In genomic region chr6:158213925-158214674, GRCh38 we compare ENCODE assay signal across 8 cellular contexts. TPM values are rescaled to one million over a fixed set of nuclear protein-coding genes. Genes with fewer than 3 reads are reported as not detected.
DNase-seq lines count a peak whose midpoint lies in the region; ATAC-seq and TF ChIP-seq lines count a peak whose summit lies in the region.

No MANE protein-coding gene starts in this region.

- peak; percentile 8 to 10 for DNase-seq in activated CD8-positive, alpha-beta memory T cell treated with anti-CD3 and anti-CD28 coated beads for 4 hours (ENCODE audit: low read depth in 2 of 2)
- DNase-seq in activated CD8-positive, alpha-beta memory T cell treated with anti-CD3 and anti-CD28 coated beads for 24 hours = no peak
- DNase-seq in NCI-H1092 (lab: John Stamatoyannopoulos, UW) (peak; percentile 64), SK-N-SH (peak; percentile 80), anterior cingulate cortex (lab: John Stamatoyannopoulos, UW) (peak in 44 of 58 donors; percentile 4 to 69 (median 31)), hippocampal formation (lab: John Stamatoyannopoulos, UW) (peak; percentile 34 to 78), smooth muscle cell of the brain vasculature (ENCODE audit: low read depth, low spot score) (peak; percentile 57)

- H3K4me1 ChIP-seq in SK-N-SH (ENCODE audit: control insufficient read depth in 1 of 2, insufficient read depth in 2 of 2, low read depth in 1 of 2, low read length in 1 of 2) = 0 out of 4 replicates have a peak, but pooled peaks cover 0 to 5% of the 10 kb centered on the region in 2 experiments

- no peak overlapping the region for H3K9ac ChIP-seq in SK-N-SH

- no peaks in the 10 kb centered on the region for H3K9me3 ChIP-seq in SK-N-SH

- no peak overlapping the region; the same call in 1 of the 2 replicates for H2AFZ ChIP-seq in SK-N-SH (ENCODE audit: low read depth)

- H3K4me2 ChIP-seq in SK-N-SH = no peak overlapping the region

- WGBS in SK-N-SH (ENCODE audit: low lambda C conversion rate) = 8% methylated on average over 7 of the region's 7 CpGs

- no peaks in the 10 kb centered on the region for H3K79me2 ChIP-seq in SK-N-SH (ENCODE audit: insufficient read depth)

- no peaks in the 10 kb centered on the region for H3K36me3 ChIP-seq in SK-N-SH (replicated peaks in 1 of 2; ENCODE audit: control insufficient read depth in 1 of 2, insufficient read depth in 2 of 2, low read length in 1 of 2)

- peak; percentile 91 for TF ChIP-seq RAD21 in SK-N-SH (IDR thresholded peaks at IDR 0.05; ENCODE audit: low read length)

- POLR2A ChIA-PET in SK-N-SH (lab: Yijun Ruan, JAX) = interaction anchor here (0.6 to 1.0 kb wide), 2 partner anchors 430 to 561 kb away, joined by 3 read pairs; partner anchors contain the start of gene DYNLT1

- CTCF ChIA-PET in SK-N-SH (lab: Yijun Ruan, JAX) = interaction anchor here (0.6 to 3.3 kb wide), 59 partner anchors 8 to 921 kb away, joined by 3 to 50 read pairs (median 4); partner anchors contain the start of gene RSPH3

- H3K27me3 ChIP-seq in SK-N-SH (ENCODE audit: insufficient read depth) = no peaks in the 10 kb centered on the region

- no peaks in the 10 kb centered on the region for H3K9me2 ChIP-seq in SK-N-SH

- 0 out of 4 replicates have a peak overlapping the region, but pooled peaks of 1 of the 2 experiments have one; percentile 2 for H3K27ac ChIP-seq in SK-N-SH (ENCODE audit: low read depth in 2 of 2, low read length in 1 of 2)

- no peak for TF ChIP-seq EP300 in SK-N-SH (IDR thresholded peaks at IDR 0.05; ENCODE audit: borderline replicate concordance in 1 of 2, low read depth in 1 of 2, low read length in 1 of 2)

- peak; percentile 77 for ATAC-seq in HG02623 (IDR thresholded peaks at IDR 0.05; ENCODE audit: unreplicated experiment)

- H4K20me1 ChIP-seq in SK-N-SH (ENCODE audit: insufficient read depth) = no peaks in the 10 kb centered on the region

- H3F3A ChIP-seq in SK-N-SH (replicated peaks; ENCODE audit: insufficient read depth) = peaks cover 20% of the 10 kb centered on the region

- TF ChIP-seq CTCF in SK-N-SH (IDR thresholded peaks at IDR 0.05) = peak; percentile 80

- no peak overlapping the region; a peak in 1 of 4 replicates for H3K4me3 ChIP-seq in SK-N-SH (ENCODE audit: low read depth in 2 of 2, low read length in 1 of 2)

TF ChIP-seq in SK-N-SH, 30 proteins besides CTCF, POLR2A, EP300 and RAD21:
- TF ChIP-seq REST (IDR thresholded peaks at IDR 0.05; ENCODE audit: low read depth, low read length) (no peak), EZH2phosphoT487 (IDR thresholded peaks at IDR 0.05; ENCODE audit: borderline replicate concordance, low read depth) (no peak), SMC3 (IDR thresholded peaks at IDR 0.05; ENCODE audit: low read depth, low read length) (peak; percentile 70), RFX5 (IDR thresholded peaks at IDR 0.05; ENCODE audit: low read length) (no peak), ZBTB33 (IDR thresholded peaks at IDR 0.05; ENCODE audit: borderline replicate concordance, low read depth) (no peak), TEAD4 (IDR thresholded peaks at IDR 0.05; ENCODE audit: borderline replicate concordance, insufficient read depth) (no peak)
TF ChIP-seq in SK-N-SH: peak in this region for 1.

RNA-seq across cellular contexts. Expression of gene GTF2H5, which starts 46.0 kb away (rescaled TPM):
- polyA plus RNA-seq in SK-N-SH (2012; rRNA removed) = 7.7 and 8.0 TPM in 2 replicates
- 11.2 and 17.0 TPM in 2 replicates for polyA plus RNA-seq in SK-N-SH (2012; cell fraction: cytosol; rRNA removed)
- polyA plus RNA-seq in SK-N-SH (2012; cell fraction: nucleus; rRNA removed) = 3.1 and 4.1 TPM in 2 replicates

RNA-seq across cellular contexts. Expression of gene SERAC1, which starts 46.0 kb away (rescaled TPM):
- polyA plus RNA-seq in SK-N-SH (2012; rRNA removed) = 5.6 and 8.9 TPM in 2 replicates
- polyA plus RNA-seq in SK-N-SH (2012; cell fraction: cytosol; rRNA removed) = 7.0 and 7.4 TPM in 2 replicates
- 5.6 and 11.4 TPM in 2 replicates for polyA plus RNA-seq in SK-N-SH (2012; cell fraction: nucleus; rRNA removed)
